1 cellular context compared by ENCODE assay signal in the genomic region with DNA sequence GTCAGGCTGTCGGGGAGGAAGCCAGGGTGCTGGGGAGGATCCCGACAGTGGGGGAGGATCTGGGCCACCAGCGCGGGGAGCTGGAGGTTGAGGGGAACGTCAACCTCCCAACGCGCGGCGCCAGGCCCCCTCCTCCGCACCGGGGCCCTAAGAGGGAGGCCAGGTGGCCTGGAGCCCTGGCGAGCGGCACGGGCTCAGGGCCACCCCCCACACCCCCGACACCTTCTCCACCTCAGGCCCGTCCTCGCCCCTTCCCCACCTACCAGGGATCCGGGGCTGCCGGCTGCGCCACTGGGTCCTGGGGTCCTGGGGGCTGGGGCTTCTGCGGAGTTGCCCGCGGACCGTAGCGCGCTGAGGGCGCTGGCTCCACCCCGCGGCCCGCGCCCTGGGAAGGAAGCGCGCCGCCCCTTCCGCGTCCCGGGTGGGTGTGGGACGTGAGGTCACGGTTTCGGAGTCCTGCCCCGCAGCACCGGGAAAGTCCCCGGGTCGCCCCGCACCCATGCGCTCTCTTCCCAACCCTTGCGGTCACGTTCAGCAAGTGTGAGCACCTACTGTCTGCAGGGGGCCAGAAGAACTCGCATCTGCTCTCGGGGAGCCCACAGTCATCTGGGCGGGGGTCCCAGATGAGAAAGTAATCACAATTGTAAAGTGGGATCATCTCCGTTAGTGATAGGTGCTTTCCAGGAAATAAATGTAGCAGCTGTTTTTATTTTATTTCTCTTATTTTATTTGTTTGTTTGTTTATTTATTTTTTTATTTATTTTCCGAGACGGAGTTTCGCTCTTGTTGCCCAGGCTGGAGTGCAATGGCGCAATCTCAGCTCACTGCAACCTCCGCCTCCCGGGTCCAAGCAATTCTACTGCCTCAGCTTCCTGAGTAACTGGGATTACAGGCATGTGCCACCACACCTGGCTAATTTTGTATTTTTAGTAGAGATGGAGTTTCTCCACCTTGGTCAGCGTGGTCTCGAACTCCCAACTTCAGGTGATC.
TF ChIP-seq lines count a peak whose summit lies in the region.

A gene (minus strand): TSS at position 362 of the 990 bp plus-strand sequence. CDS start 13,335 bp downstream, outside the sequence.

TF ChIP-seq in K562, 482 proteins besides CTCF, POLR2A, EP300 and RAD21 (continued from another document and continues in another):
- TF ChIP-seq, protein P1, sequence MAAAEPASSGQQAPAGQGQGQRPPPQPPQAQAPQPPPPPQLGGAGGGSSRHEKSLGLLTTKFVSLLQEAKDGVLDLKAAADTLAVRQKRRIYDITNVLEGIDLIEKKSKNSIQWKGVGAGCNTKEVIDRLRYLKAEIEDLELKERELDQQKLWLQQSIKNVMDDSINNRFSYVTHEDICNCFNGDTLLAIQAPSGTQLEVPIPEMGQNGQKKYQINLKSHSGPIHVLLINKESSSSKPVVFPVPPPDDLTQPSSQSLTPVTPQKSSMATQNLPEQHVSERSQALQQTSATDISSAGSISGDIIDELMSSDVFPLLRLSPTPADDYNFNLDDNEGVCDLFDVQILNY (CRISPR knock-in tag; IDR thresholded peaks at IDR 0.05), result no peak
- TF ChIP-seq FOSL1 (tag; conservative IDR thresholded peaks at IDR 0.05) (0 out of 2 replicates have a peak, but pooled peaks have one; percentile 23), TBP (optimal IDR thresholded peaks at IDR 0.05; ENCODE audit: low read depth, low read length) (peak; percentile 41), MIER1 (IDR thresholded peaks at IDR 0.05; ENCODE audit: low read depth) (no peak), CC2D1A (IDR thresholded peaks at IDR 0.05) (no peak), IRF2 (CRISPR knock-in tag; IDR thresholded peaks at IDR 0.05) (no peak), ZFP36 (IDR thresholded peaks at IDR 0.05; ENCODE audit: low read depth, low read length, partially characterized antibody) (no peak), HSF4 (CRISPR knock-in tag; IDR thresholded peaks at IDR 0.05; ENCODE audit: borderline replicate concordance) (no peak), MYBL2 (IDR thresholded peaks at IDR 0.05; ENCODE audit: low read depth) (no peak), MYBL2 (CRISPR knock-in tag; IDR thresholded peaks at IDR 0.05; ENCODE audit: borderline replicate concordance) (no peak), ZNF79 (CRISPR knock-in tag; IDR thresholded peaks at IDR 0.05; ENCODE audit: low read depth) (no peak), TAF15 (IDR thresholded peaks at IDR 0.05; ENCODE audit: low read depth, low read length) (no peak), STAT5B (CRISPR knock-in tag; IDR thresholded peaks at IDR 0.05) (no peak), NUFIP1 (IDR thresholded peaks at IDR 0.05; ENCODE audit: partially characterized antibody) (no peak), ZFX (CRISPR knock-in tag; IDR thresholded peaks at IDR 0.05) (peak; percentile 82), ZNF699 (CRISPR knock-in tag; IDR thresholded peaks at IDR 0.05; ENCODE audit: insufficient replicate concordance) (no peak), KLF6 (CRISPR knock-in tag; IDR thresholded peaks at IDR 0.05; ENCODE audit: borderline replicate concordance) (no peak), HLTF (IDR thresholded peaks at IDR 0.05) (no peak), COPS2 (conservative IDR thresholded peaks at IDR 0.05) (no peak), ETV6 (IDR thresholded peaks at IDR 0.05; ENCODE audit: borderline replicate concordance in 1 of 2, low read depth in 2 of 2, low read length in 1 of 2) (no peak; a peak in 1 of 4 replicates), ETV6 (CRISPR knock-in tag; IDR thresholded peaks at IDR 0.05; ENCODE audit: borderline replicate concordance) (0 out of 2 replicates have a peak, but pooled peaks have one; percentile 18), SMAD1 (IDR thresholded peaks at IDR 0.05; ENCODE audit: low read depth, low read length, partially characterized antibody) (no peak), ZNF717 (CRISPR knock-in tag; IDR thresholded peaks at IDR 0.05) (no peak)
- TF ChIP-seq, protein P2, sequence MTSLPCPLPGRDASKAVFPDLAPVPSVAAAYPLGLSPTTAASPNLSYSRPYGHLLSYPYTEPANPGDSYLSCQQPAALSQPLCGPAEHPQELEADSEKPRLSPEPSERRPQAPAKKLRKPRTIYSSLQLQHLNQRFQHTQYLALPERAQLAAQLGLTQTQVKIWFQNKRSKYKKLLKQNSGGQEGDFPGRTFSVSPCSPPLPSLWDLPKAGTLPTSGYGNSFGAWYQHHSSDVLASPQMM (CRISPR knock-in tag; IDR thresholded peaks at IDR 0.05), result no peak
- TF ChIP-seq, protein P3, sequence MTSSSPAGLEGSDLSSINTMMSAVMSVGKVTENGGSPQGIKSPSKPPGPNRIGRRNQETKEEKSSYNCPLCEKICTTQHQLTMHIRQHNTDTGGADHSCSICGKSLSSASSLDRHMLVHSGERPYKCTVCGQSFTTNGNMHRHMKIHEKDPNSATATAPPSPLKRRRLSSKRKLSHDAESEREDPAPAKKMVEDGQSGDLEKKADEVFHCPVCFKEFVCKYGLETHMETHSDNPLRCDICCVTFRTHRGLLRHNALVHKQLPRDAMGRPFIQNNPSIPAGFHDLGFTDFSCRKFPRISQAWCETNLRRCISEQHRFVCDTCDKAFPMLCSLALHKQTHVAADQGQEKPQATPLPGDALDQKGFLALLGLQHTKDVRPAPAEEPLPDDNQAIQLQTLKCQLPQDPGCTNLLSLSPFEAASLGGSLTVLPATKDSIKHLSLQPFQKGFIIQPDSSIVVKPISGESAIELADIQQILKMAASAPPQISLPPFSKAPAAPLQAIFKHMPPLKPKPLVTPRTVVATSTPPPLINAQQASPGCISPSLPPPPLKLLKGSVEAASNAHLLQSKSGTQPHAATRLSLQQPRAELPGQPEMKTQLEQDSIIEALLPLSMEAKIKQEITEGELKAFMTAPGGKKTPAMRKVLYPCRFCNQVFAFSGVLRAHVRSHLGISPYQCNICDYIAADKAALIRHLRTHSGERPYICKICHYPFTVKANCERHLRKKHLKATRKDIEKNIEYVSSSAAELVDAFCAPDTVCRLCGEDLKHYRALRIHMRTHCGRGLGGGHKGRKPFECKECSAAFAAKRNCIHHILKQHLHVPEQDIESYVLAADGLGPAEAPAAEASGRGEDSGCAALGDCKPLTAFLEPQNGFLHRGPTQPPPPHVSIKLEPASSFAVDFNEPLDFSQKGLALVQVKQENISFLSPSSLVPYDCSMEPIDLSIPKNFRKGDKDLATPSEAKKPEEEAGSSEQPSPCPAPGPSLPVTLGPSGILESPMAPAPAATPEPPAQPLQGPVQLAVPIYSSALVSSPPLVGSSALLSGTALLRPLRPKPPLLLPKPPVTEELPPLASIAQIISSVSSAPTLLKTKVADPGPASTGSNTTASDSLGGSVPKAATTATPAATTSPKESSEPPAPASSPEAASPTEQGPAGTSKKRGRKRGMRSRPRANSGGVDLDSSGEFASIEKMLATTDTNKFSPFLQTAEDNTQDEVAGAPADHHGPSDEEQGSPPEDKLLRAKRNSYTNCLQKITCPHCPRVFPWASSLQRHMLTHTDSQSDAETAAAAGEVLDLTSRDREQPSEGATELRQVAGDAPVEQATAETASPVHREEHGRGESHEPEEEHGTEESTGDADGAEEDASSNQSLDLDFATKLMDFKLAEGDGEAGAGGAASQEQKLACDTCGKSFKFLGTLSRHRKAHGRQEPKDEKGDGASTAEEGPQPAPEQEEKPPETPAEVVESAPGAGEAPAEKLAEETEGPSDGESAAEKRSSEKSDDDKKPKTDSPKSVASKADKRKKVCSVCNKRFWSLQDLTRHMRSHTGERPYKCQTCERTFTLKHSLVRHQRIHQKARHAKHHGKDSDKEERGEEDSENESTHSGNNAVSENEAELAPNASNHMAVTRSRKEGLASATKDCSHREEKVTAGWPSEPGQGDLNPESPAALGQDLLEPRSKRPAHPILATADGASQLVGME (CRISPR knock-in tag; IDR thresholded peaks at IDR 0.05), result no peak
- TF ChIP-seq, protein P4, sequence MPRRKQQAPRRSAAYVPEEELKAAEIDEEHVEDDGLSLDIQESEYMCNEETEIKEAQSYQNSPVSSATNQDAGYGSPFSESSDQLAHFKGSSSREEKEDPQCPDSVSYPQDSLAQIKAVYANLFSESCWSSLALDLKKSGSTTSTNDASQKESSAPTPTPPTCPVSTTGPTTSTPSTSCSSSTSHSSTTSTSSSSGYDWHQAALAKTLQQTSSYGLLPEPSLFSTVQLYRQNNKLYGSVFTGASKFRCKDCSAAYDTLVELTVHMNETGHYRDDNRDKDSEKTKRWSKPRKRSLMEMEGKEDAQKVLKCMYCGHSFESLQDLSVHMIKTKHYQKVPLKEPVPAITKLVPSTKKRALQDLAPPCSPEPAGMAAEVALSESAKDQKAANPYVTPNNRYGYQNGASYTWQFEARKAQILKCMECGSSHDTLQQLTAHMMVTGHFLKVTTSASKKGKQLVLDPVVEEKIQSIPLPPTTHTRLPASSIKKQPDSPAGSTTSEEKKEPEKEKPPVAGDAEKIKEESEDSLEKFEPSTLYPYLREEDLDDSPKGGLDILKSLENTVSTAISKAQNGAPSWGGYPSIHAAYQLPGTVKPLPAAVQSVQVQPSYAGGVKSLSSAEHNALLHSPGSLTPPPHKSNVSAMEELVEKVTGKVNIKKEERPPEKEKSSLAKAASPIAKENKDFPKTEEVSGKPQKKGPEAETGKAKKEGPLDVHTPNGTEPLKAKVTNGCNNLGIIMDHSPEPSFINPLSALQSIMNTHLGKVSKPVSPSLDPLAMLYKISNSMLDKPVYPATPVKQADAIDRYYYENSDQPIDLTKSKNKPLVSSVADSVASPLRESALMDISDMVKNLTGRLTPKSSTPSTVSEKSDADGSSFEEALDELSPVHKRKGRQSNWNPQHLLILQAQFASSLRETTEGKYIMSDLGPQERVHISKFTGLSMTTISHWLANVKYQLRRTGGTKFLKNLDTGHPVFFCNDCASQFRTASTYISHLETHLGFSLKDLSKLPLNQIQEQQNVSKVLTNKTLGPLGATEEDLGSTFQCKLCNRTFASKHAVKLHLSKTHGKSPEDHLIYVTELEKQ (CRISPR knock-in tag; IDR thresholded peaks at IDR 0.05), result no peak
- TF ChIP-seq, protein P5, sequence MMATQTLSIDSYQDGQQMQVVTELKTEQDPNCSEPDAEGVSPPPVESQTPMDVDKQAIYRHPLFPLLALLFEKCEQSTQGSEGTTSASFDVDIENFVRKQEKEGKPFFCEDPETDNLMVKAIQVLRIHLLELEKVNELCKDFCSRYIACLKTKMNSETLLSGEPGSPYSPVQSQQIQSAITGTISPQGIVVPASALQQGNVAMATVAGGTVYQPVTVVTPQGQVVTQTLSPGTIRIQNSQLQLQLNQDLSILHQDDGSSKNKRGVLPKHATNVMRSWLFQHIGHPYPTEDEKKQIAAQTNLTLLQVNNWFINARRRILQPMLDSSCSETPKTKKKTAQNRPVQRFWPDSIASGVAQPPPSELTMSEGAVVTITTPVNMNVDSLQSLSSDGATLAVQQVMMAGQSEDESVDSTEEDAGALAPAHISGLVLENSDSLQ (IDR thresholded peaks at IDR 0.05), result no peak
- TF ChIP-seq, protein P6, sequence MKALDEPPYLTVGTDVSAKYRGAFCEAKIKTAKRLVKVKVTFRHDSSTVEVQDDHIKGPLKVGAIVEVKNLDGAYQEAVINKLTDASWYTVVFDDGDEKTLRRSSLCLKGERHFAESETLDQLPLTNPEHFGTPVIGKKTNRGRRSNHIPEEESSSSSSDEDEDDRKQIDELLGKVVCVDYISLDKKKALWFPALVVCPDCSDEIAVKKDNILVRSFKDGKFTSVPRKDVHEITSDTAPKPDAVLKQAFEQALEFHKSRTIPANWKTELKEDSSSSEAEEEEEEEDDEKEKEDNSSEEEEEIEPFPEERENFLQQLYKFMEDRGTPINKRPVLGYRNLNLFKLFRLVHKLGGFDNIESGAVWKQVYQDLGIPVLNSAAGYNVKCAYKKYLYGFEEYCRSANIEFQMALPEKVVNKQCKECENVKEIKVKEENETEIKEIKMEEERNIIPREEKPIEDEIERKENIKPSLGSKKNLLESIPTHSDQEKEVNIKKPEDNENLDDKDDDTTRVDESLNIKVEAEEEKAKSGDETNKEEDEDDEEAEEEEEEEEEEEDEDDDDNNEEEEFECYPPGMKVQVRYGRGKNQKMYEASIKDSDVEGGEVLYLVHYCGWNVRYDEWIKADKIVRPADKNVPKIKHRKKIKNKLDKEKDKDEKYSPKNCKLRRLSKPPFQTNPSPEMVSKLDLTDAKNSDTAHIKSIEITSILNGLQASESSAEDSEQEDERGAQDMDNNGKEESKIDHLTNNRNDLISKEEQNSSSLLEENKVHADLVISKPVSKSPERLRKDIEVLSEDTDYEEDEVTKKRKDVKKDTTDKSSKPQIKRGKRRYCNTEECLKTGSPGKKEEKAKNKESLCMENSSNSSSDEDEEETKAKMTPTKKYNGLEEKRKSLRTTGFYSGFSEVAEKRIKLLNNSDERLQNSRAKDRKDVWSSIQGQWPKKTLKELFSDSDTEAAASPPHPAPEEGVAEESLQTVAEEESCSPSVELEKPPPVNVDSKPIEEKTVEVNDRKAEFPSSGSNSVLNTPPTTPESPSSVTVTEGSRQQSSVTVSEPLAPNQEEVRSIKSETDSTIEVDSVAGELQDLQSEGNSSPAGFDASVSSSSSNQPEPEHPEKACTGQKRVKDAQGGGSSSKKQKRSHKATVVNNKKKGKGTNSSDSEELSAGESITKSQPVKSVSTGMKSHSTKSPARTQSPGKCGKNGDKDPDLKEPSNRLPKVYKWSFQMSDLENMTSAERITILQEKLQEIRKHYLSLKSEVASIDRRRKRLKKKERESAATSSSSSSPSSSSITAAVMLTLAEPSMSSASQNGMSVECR (CRISPR knock-in tag; IDR thresholded peaks at IDR 0.05), result peak; percentile 40; the same call in 1 of the 2 replicates
- TF ChIP-seq, protein P7, sequence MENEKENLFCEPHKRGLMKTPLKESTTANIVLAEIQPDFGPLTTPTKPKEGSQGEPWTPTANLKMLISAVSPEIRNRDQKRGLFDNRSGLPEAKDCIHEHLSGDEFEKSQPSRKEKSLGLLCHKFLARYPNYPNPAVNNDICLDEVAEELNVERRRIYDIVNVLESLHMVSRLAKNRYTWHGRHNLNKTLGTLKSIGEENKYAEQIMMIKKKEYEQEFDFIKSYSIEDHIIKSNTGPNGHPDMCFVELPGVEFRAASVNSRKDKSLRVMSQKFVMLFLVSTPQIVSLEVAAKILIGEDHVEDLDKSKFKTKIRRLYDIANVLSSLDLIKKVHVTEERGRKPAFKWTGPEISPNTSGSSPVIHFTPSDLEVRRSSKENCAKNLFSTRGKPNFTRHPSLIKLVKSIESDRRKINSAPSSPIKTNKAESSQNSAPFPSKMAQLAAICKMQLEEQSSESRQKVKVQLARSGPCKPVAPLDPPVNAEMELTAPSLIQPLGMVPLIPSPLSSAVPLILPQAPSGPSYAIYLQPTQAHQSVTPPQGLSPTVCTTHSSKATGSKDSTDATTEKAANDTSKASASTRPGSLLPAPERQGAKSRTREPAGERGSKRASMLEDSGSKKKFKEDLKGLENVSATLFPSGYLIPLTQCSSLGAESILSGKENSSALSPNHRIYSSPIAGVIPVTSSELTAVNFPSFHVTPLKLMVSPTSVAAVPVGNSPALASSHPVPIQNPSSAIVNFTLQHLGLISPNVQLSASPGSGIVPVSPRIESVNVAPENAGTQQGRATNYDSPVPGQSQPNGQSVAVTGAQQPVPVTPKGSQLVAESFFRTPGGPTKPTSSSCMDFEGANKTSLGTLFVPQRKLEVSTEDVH (IDR thresholded peaks at IDR 0.05; ENCODE audit: low read depth, partially characterized antibody), result no peak
- TF ChIP-seq, protein P8, sequence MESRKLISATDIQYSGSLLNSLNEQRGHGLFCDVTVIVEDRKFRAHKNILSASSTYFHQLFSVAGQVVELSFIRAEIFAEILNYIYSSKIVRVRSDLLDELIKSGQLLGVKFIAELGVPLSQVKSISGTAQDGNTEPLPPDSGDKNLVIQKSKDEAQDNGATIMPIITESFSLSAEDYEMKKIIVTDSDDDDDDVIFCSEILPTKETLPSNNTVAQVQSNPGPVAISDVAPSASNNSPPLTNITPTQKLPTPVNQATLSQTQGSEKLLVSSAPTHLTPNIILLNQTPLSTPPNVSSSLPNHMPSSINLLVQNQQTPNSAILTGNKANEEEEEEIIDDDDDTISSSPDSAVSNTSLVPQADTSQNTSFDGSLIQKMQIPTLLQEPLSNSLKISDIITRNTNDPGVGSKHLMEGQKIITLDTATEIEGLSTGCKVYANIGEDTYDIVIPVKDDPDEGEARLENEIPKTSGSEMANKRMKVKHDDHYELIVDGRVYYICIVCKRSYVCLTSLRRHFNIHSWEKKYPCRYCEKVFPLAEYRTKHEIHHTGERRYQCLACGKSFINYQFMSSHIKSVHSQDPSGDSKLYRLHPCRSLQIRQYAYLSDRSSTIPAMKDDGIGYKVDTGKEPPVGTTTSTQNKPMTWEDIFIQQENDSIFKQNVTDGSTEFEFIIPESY (CRISPR knock-in tag; IDR thresholded peaks at IDR 0.05), result peak; percentile 52; the same call in 1 of the 2 replicates
